Comparison of ENCODE assay signal across 8 cellular contexts in the genomic region with DNA sequence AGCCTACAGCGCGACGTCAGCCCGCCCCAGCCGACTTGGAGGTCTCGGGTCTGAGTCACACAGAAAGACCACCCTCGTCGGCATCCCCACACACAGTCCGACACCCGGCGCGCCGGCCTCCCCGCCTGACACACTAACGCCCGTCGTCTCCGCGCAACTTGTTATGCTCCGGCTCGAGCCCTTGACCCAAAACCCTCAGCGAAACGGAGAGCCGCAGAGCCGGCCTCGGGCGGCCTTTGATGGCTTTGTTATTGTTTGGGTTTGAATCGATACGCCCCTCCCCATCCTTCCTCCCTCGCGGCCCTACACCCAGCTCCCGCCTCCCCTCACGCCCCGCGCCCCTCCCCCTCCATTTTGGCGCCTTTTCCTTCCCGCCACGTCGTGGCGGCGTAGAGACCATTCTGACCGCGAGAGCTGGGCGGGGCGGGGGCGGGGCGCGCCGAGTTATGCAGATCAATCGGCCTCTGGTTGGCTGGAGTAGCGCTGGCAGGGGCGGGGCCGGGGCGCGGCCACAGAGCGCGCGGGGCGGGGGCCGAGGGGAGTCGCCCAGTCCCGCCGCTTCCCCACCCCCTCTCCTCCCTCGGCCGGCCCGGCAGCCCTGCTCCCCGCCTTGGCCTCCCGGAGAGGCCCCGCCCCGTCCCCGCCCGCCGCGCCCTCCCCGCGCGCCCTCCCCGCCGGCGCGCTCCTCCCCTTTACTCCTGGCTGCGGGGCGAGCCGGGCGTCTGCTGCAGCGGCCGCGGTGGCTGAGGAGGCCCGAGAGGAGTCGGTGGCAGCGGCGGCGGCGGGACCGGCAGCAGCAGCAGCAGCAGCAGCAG. TPM values are rescaled to one million over a fixed set of nuclear protein-coding genes. Genes with fewer than 3 reads are reported as not detected.
DNase-seq lines count a peak whose midpoint lies in the region; ATAC-seq, FAIRE-seq and TF ChIP-seq lines count a peak whose summit lies in the region.

PIM1 (plus strand) TSS at position 695 of the 815 bp plus-strand sequence. CDS start 424 bp downstream, outside the sequence.

- H3K27ac ChIP-seq in VCaP (peak within 1 kb of the TSS; percentile 92), skeletal muscle tissue (ENCODE audit: low read depth, low read length) (peak within 1 kb of the TSS; percentile 96)

- peak; percentile 33 for ATAC-seq in GM18858 (IDR thresholded peaks at IDR 0.05; ENCODE audit: unreplicated experiment)
- peak; percentile 52 for ATAC-seq in HG03103 (IDR thresholded peaks at IDR 0.05; ENCODE audit: low read depth, unreplicated experiment)

- peak; percentile 93 for DNase-seq in NCI-H2196 treated with DMSO at 0.1 percent for 48 hours (lab: John Stamatoyannopoulos, UW; ENCODE audit: unreplicated experiment)
- peak; percentile 97 to 99 for DNase-seq in T47D (ENCODE audit: low read depth in 1 of 2, low spot score in 1 of 2)

- H3K4me1 ChIP-seq in skeletal muscle tissue (ENCODE audit: control insufficient read depth in 3 of 3, insufficient read depth in 3 of 3, low read length in 3 of 3): peaks cover 11 to 37% (median 23%) of the 10 kb centered on the region in 3 donors

- H3K27me3 ChIP-seq in skeletal muscle tissue (ENCODE audit: control insufficient read depth in 3 of 3, insufficient read depth in 3 of 3, low read length in 3 of 3): no peaks in the 10 kb centered on the region

- peak; percentile 52 for FAIRE-seq in A204.1 (lab: Jason Lieb, UNC)

- no peak for TF ChIP-seq CTCF in VCaP (conservative IDR thresholded peaks at IDR 0.05)

- H3K9me3 ChIP-seq in iPS-18c (ENCODE audit: control insufficient read depth, insufficient read depth, low read length): no peaks in the 10 kb centered on the region
- H3K9me3 ChIP-seq in skeletal muscle tissue (ENCODE audit: control insufficient read depth in 3 of 3, low read length in 3 of 3): no peaks in the 10 kb centered on the region

- in situ Hi-C loops in T47D (cut with HindIII; ENCODE audit: low pct_unique_long_range_greater_than_20kb, low sequenced_read_pairs): no loop called here

- H3K36me3 ChIP-seq in skeletal muscle tissue (ENCODE audit: control insufficient read depth in 3 of 3, insufficient read depth in 3 of 3, low read length in 3 of 3): peaks cover 19 to 26% (median 23%) of the 10 kb centered on the region in 3 donors

- H3K4me3 ChIP-seq in iPS-18c (ENCODE audit: insufficient read depth, low read depth, low read length) (peak within 1 kb of the TSS; percentile 99), skeletal muscle tissue (ENCODE audit: low read length in 3 of 3) (peak within 1 kb of the TSS; percentile 83 to 94 (median 91))

- H3K9ac ChIP-seq in skeletal muscle tissue (ENCODE audit: low read depth in 1 of 3, low read length in 3 of 3): peak within 1 kb of the TSS; percentile 95 to 98 (median 97)

RNA-seq across cellular contexts. Expression of gene PIM1, which starts in this region (rescaled TPM):
- 20.4 TPM for total RNA-seq in skeletal muscle tissue

Comparison
In these comparisons a context has a peak if more than half of its experiments do, and no peak if none do; other contexts are left out.
1. Peak in every context shown above with its lines: DNase-seq, ATAC-seq, H3K4me3 ChIP-seq and H3K27ac ChIP-seq.